8 cellular contexts compared by ENCODE assay signal in genomic region chr12:990649-991349, GRCh38.
DNase-seq lines count a peak whose midpoint lies in the region; ATAC-seq lines count a peak whose summit lies in the region.

ERC1 (plus strand) TSS chr12:991223; CDS start chr12:1027904, 36,681 bp downstream.

- H3K27ac ChIP-seq in cingulate gyrus (ENCODE audit: low read depth, low read length): peak within 1 kb of the TSS; percentile 96

- DNase-seq in ACHN (peak; percentile 94), NCI-H345 treated with DMSO at 0.1 percent for 48 hours (lab: John Stamatoyannopoulos, UW; ENCODE audit: unreplicated experiment) (peak; percentile 77), kidney tubule cell (ENCODE audit: low spot score) (peak; percentile 88)
- peak; percentile 86 for DNase-seq in activated CD4-positive, alpha-beta T cell treated with anti-CD3 and anti-CD28 coated beads for 48 hours
- DNase-seq in stimulated activated CD4-positive, alpha-beta T cell treated with anti-CD3 and anti-CD28 coated beads, Interleukin-1b, Interleukin-23, amount 100 ng/mL, for 1 hour (ENCODE audit: low read depth in 2 of 2): peak; percentile 60 to 78

- in situ Hi-C loops in ACHN (cut with HindIII; ENCODE audit: low pct_ligation_motif_present, low pct_unique_long_range_greater_than_20kb, low sequenced_read_pairs): no loop called here

- peak; percentile 86 for ATAC-seq in GM18867 (IDR thresholded peaks at IDR 0.05; ENCODE audit: unreplicated experiment)
- ATAC-seq in HG03108 (IDR thresholded peaks at IDR 0.05; ENCODE audit: unreplicated experiment): peak; percentile 85

Comparison
In these comparisons a context has a peak if more than half of its experiments do, and no peak if none do; other contexts are left out.
1. Peak in every context shown above with its lines: DNase-seq, ATAC-seq and H3K27ac ChIP-seq.